23 cellular contexts compared by ENCODE assay signal in genomic region chr11:95575517-95575916, GRCh38.
DNase-seq lines count a peak whose midpoint lies in the region; FAIRE-seq and TF ChIP-seq lines count a peak whose summit lies in the region.
"Had no signal": no experiment of that assay in that cellular context is flagged by ENCODE, and none has a peak within 500 bp of the region (broad histone marks: within the 10 kb centered on the region; RNA-seq: fewer than 3 reads in every experiment).

No MANE protein-coding gene starts in this region.

- H3K9me3 ChIP-seq in suprapubic skin: no peaks in the 10 kb centered on the region
- H3K9me3 ChIP-seq: neutrophil, psoas muscle, stomach, transverse colon had no signal

- H3K27ac ChIP-seq in suprapubic skin: peak overlapping the region; percentile 59
- H3K27ac ChIP-seq: hepatocyte, neutrophil, psoas muscle, stomach, transverse colon, VCaP had no signal

- no peak for TF ChIP-seq POLR2A in suprapubic skin (IDR thresholded peaks at IDR 0.05)
- no peak for TF ChIP-seq POLR2A in GM12891 (IDR thresholded peaks at IDR 0.05; ENCODE audit: low read depth, low read length)

- TF ChIP-seq CTCF in fibroblast of mammary gland (conservative IDR thresholded peaks at IDR 0.05; ENCODE audit: control insufficient read depth, insufficient read depth, low read depth, low read length): no peak
- TF ChIP-seq CTCF in suprapubic skin (IDR thresholded peaks at IDR 0.05): no peak

- WGBS in suprapubic skin: 63% methylated on average over 2 of the region's 2 CpGs

- H3K36me3 ChIP-seq in suprapubic skin: no peaks in the 10 kb centered on the region
- H3K36me3 ChIP-seq: neutrophil, stomach, transverse colon had no signal

- DNase-seq in DMS 273 (lab: John Stamatoyannopoulos, UW; ENCODE audit: unreplicated experiment): peak; percentile 64
- peak; percentile 32 for DNase-seq in NCI-H1694 treated with DMSO at 0.1 percent for 48 hours (lab: John Stamatoyannopoulos, UW)
- DNase-seq in fibroblast of mammary gland (ENCODE audit: low read depth): peak; percentile 81
- no peak for DNase-seq in suprapubic skin (ENCODE audit: low spot score in 2 of 2)
- DNase-seq in GM12891 (ENCODE audit: insufficient read length, low spot score): no peak
- DNase-seq in hippocampal formation (lab: John Stamatoyannopoulos, UW): no peak
- no peak for DNase-seq in NCI-H226
- DNase-seq: activated CD4-positive, alpha-beta T cell treated with anti-CD3 and anti-CD28 coated beads for 48 hours; activated gamma-delta T cell treated with Interleukin-2 at 50 U/mL for 16 hours; activated T-cell treated with anti-CD3 and anti-CD28 coated beads, Interleukin-2, amount 50 U/mL, for 4 hours; DND-41; foreskin melanocyte; left cardiac atrium; MV-4-11; NCI-H146; psoas muscle; SHP77 treated with DMSO at 0.1 percent for 48 hours; stomach; transverse colon had no signal

- peaks cover 22% of the 10 kb centered on the region for H3K4me1 ChIP-seq in suprapubic skin
- H3K4me1 ChIP-seq: psoas muscle, transverse colon had no signal

- no peak overlapping the region for H3K4me3 ChIP-seq in fibroblast of mammary gland (ENCODE audit: control insufficient read depth, low read depth, low read length)
- H3K4me3 ChIP-seq in suprapubic skin: no peak overlapping the region
- H3K4me3 ChIP-seq: hepatocyte, psoas muscle, skin epidermis, stomach, transverse colon had no signal

- H3K27me3 ChIP-seq in suprapubic skin: no peaks in the 10 kb centered on the region
- H3K27me3 ChIP-seq: hepatocyte, neutrophil, stomach, transverse colon had no signal

- FAIRE-seq in GM12891 (lab: Jason Lieb, UNC): no peak

- TF ChIP-seq EP300 in suprapubic skin (IDR thresholded peaks at IDR 0.05): no peak

TF ChIP-seq in GM12891, 5 proteins besides CTCF, POLR2A, EP300 and RAD21:
- TF ChIP-seq POU2F2 (IDR thresholded peaks at IDR 0.05; ENCODE audit: low read depth, low read length) (no peak), SPI1 (IDR thresholded peaks at IDR 0.05; ENCODE audit: low read depth, low read length) (no peak), POLR2AphosphoS5 (IDR thresholded peaks at IDR 0.05; ENCODE audit: low read depth, low read length) (no peak), PAX5 (IDR thresholded peaks at IDR 0.05; ENCODE audit: insufficient read depth, low read length, severe bottlenecking) (no peak), TAF1 (IDR thresholded peaks at IDR 0.05; ENCODE audit: low read depth, low read length) (no peak)

Comparison
In these comparisons a context has a peak if more than half of its experiments do, and no peak if none do; other contexts are left out.
1. DNase-seq: peak in DMS 273 (single experiment), NCI-H1694 treated with DMSO at 0.1 percent for 48 hours (single experiment) and fibroblast of mammary gland (single experiment); none in suprapubic skin (0 of 2), GM12891 (single experiment), hippocampal formation (0 of 2) and NCI-H226 (single experiment).